Comparison of ENCODE assay signal across 8 cellular contexts in the genomic region with DNA sequence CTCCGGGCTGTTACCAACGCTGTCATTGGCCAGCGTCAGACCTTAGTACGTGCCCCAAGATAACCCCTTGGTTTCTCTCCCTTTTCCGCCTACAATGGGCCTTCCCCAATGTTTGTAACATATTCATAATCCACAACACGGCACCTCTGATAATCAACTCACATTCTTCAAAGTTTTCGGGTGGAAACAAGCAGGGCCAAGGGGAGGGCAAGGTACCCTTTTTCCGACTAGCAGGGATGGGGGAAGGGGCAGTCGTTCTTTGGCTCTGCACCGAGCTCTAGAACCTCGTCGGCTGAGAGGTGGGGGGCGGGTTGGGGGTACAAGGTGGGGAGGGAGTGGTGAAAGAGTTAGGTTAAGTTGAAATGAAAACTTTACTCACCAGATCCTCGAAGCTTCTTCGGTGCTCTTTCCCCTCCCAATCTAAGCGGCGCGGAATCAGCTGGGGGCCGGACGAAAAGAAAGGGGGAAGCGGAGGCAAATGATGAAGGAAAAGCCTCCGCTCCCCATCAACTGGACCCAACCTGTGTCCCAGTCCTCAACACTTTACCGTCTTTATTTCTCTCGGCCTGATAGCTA. TPM values are rescaled to one million over a fixed set of nuclear protein-coding genes. Genes with fewer than 3 reads are reported as not detected.
A peak's percentile ranks its signal among the peaks of the same experiment; 100 is the strongest.
DNase-seq lines count a peak whose midpoint lies in the region; ATAC-seq and TF ChIP-seq lines count a peak whose summit lies in the region.

No MANE protein-coding gene starts in this region.

- H3K9ac ChIP-seq in neuronal stem cell (ENCODE audit: low read depth, low read length, poor library complexity) = peak overlapping the region; percentile 60

- TF ChIP-seq POLR2A in gastroesophageal sphincter (IDR thresholded peaks at IDR 0.05) = no peak

- WGBS in gastroesophageal sphincter (ENCODE audit: low coverage in 1 of 2), 2 donors = 0 to 50% methylated on average over 2 to 12 of the region's 24 CpGs
- no CpG with 5 or more reads among the region's 24 CpGs for WGBS in neuronal stem cell (ENCODE audit: extremely low coverage in 2 of 2, insufficient read length in 2 of 2, insufficient replicate concordance in 1 of 2), 2 donors

- H3K18ac ChIP-seq in neuronal stem cell (ENCODE audit: low read length) = no peak overlapping the region

- ATAC-seq in GM23338 = peak; percentile 51
- ATAC-seq in gastroesophageal sphincter = peak; percentile 79
- peak; percentile 89 for ATAC-seq in thoracic aorta (ENCODE audit: insufficient number of reproducible peaks, low FRiP score, low read depth)

- H2BK15ac ChIP-seq in neuronal stem cell (ENCODE audit: low read length) = no peak overlapping the region

- H3K4me1 Mint-ChIP-seq in GM23338 = peaks cover 6% of the 10 kb centered on the region; the same call in 2 of the 3 replicates

- no peaks in the 10 kb centered on the region for H3F3A ChIP-seq in GM23338 (replicated peaks; ENCODE audit: low read depth)

- H3K27me3 Mint-ChIP-seq in GM23338 (ENCODE audit: insufficient read depth, low read depth, poor library complexity) = no peaks in the 10 kb centered on the region

- H3K4me1 ChIP-seq in GM23338 (ENCODE audit: insufficient read depth) (0 out of 2 replicates have a peak, but pooled peaks cover 4% of the 10 kb centered on the region), SJCRH30 (no peaks in the 10 kb centered on the region), gastroesophageal sphincter (peaks cover 0 to 13% (median 0%) of the 10 kb centered on the region in 3 donors), neuronal stem cell (ENCODE audit: control insufficient read depth in 2 of 2, insufficient read depth in 1 of 2, low read depth in 1 of 2, low read length in 2 of 2) (no peaks in the 10 kb centered on the region), thoracic aorta (ENCODE audit: control insufficient read depth in 1 of 2, low read depth in 2 of 2) (peaks cover 0 to 7% of the 10 kb centered on the region in 2 donors)

- H3K9me2 ChIP-seq in GM23338 (ENCODE audit: insufficient read depth) = no peaks in the 10 kb centered on the region

- no peak overlapping the region for H2BK12ac ChIP-seq in neuronal stem cell (ENCODE audit: low read length)

- H3K27me3 ChIP-seq in GM23338 (ENCODE audit: insufficient read depth) (no peaks in the 10 kb centered on the region), SJCRH30 (no peaks in the 10 kb centered on the region), gastroesophageal sphincter (no peaks in the 10 kb centered on the region), neuronal stem cell (ENCODE audit: control insufficient read depth in 3 of 3, insufficient read depth in 3 of 3, low read depth in 1 of 3, low read length in 3 of 3) (no peaks in the 10 kb centered on the region), thoracic aorta (replicated peaks; ENCODE audit: insufficient read depth) (no peaks in the 10 kb centered on the region)

- H3K4ac ChIP-seq in neuronal stem cell (ENCODE audit: low read length) = no peak overlapping the region

- H3K79me1 ChIP-seq in neuronal stem cell (ENCODE audit: low read depth, low read length) = no peaks in the 10 kb centered on the region

- H3K36me3 ChIP-seq in GM23338 (ENCODE audit: insufficient read depth) (no peaks in the 10 kb centered on the region), SJCRH30 (no peaks in the 10 kb centered on the region), gastroesophageal sphincter (no peaks in the 10 kb centered on the region), neuronal stem cell (replicated peaks in 1 of 2; ENCODE audit: control insufficient read depth in 2 of 2, insufficient read depth in 2 of 2, low read length in 2 of 2) (no peaks in the 10 kb centered on the region), thoracic aorta (no peaks in the 10 kb centered on the region)

- peak overlapping the region; percentile 93 for H3K4me3 Mint-ChIP-seq in GM23338

- H2AFZ ChIP-seq in GM23338 (no peak overlapping the region), neuronal stem cell (ENCODE audit: low read length) (peak overlapping the region; percentile 85)

- no peak overlapping the region for H2AK5ac ChIP-seq in neuronal stem cell (ENCODE audit: low read depth, low read length)

- TF ChIP-seq CTCF in GM23338 (conservative IDR thresholded peaks at IDR 0.05; ENCODE audit: low read depth in 2 of 2) (no peak), gastroesophageal sphincter (IDR thresholded peaks at IDR 0.05) (no peak), thoracic aorta (IDR thresholded peaks at IDR 0.05) (no peak)

- peak overlapping the region; percentile 96 for H3K27ac Mint-ChIP-seq in GM23338

- no peaks in the 10 kb centered on the region for H3K9me3 ChIP-seq in SJCRH30 (replicated peaks)
- H3K9me3 ChIP-seq in gastroesophageal sphincter = no peaks in the 10 kb centered on the region
- H3K9me3 ChIP-seq in neuronal stem cell (replicated peaks in 1 of 2; ENCODE audit: control insufficient read depth in 2 of 2, insufficient read depth in 1 of 2, low read depth in 1 of 2, low read length in 2 of 2) = no peaks in the 10 kb centered on the region
- no peaks in the 10 kb centered on the region for H3K9me3 ChIP-seq in thoracic aorta

- H2BK120ac ChIP-seq in neuronal stem cell (ENCODE audit: low read depth, low read length) = no peak overlapping the region

- TF ChIP-seq EP300 in gastroesophageal sphincter (IDR thresholded peaks at IDR 0.05) = no peak

- no peaks in the 10 kb centered on the region for H4K20me1 ChIP-seq in GM23338 (replicated peaks; ENCODE audit: insufficient read depth)

- H3K23ac ChIP-seq in neuronal stem cell (ENCODE audit: low read depth, low read length, poor library complexity) = no peak overlapping the region

- peak overlapping the region; percentile 78 for H3K4me2 ChIP-seq in GM23338
- H3K4me2 ChIP-seq in neuronal stem cell (ENCODE audit: insufficient read depth, low read length, poor library complexity, severe bottlenecking) = peak overlapping the region; percentile 45

- DNase-seq in Daoy (ENCODE audit: low read depth) = peak; percentile 57
- peak; percentile 67 for DNase-seq in GM23338 (ENCODE audit: low spot score)
- peak; percentile 72 for DNase-seq in LHCN-M2 (ENCODE audit: low read depth)
- DNase-seq in SJCRH30 = peak; percentile 53 to 80
- peak; percentile 79 for DNase-seq in activated naive CD4-positive, alpha-beta T cell treated with Interleukin-2 at 50 U/mL for 16 hours
- DNase-seq in neuronal stem cell (ENCODE audit: low spot score) = peak; percentile 51
- DNase-seq in thoracic aorta (ENCODE audit: low spot score) = peak; percentile 37

- H4K91ac ChIP-seq in neuronal stem cell (ENCODE audit: low read depth, low read length, poor library complexity) = no peak overlapping the region

- H3K4me3 ChIP-seq in GM23338 = peak overlapping the region; percentile 79
- H3K4me3 ChIP-seq in SJCRH30 = peak overlapping the region; percentile 68
- H3K4me3 ChIP-seq in gastroesophageal sphincter = peak overlapping the region; percentile 74 to 97
- H3K4me3 ChIP-seq in neuronal stem cell (ENCODE audit: low read length in 2 of 2) = peak overlapping the region; percentile 87 to 96
- peak overlapping the region; percentile 87 for H3K4me3 ChIP-seq in thoracic aorta

- H3K79me2 ChIP-seq in GM23338 (replicated peaks; ENCODE audit: insufficient read depth) = peaks cover 45% of the 10 kb centered on the region

- no peak overlapping the region for H3K14ac ChIP-seq in neuronal stem cell (ENCODE audit: low read length)

- H2BK5ac ChIP-seq in neuronal stem cell (ENCODE audit: low read length) = no peak overlapping the region

- H3K27ac ChIP-seq in GM23338 (ENCODE audit: low read depth) = peak overlapping the region; percentile 84; the same call in 1 of the 2 replicates
- H3K27ac ChIP-seq in SJCRH30 = peak overlapping the region; percentile 46; the same call in 1 of the 2 replicates
- peak overlapping the region; percentile 84 to 96 (median 86) for H3K27ac ChIP-seq in gastroesophageal sphincter
- H3K27ac ChIP-seq in neuronal stem cell (replicated peaks; ENCODE audit: low read length) = no peak overlapping the region
- H3K27ac ChIP-seq in thoracic aorta = peak overlapping the region; percentile 74 to 85

- H3K9me3 Mint-ChIP-seq in GM23338 = no peaks in the 10 kb centered on the region

- H3K36me3 Mint-ChIP-seq in GM23338 (ENCODE audit: low read depth) = peaks cover 6% of the 10 kb centered on the region; the same call in 1 of the 3 replicates

- no peak overlapping the region for H4K8ac ChIP-seq in neuronal stem cell (ENCODE audit: low read depth, low read length)

TF ChIP-seq in GM23338, 12 proteins besides CTCF, POLR2A, EP300 and RAD21:
- no peak for TF ChIP-seq POLR2AphosphoS5 (IDR thresholded peaks at IDR 0.05; ENCODE audit: low read depth)
- no peak for TF ChIP-seq EZH2 (IDR thresholded peaks at IDR 0.05; ENCODE audit: low read depth, unreplicated experiment)
- TF ChIP-seq ZNF331 (CRISPR knock-in tag; IDR thresholded peaks at IDR 0.05; ENCODE audit: low read depth) = no peak
- peak; percentile 45; the same call in 1 of the 2 replicates for TF ChIP-seq CREB1 (CRISPR knock-in tag; IDR thresholded peaks at IDR 0.05; ENCODE audit: low read depth)
- no peak for TF ChIP-seq JUNB (IDR thresholded peaks at IDR 0.05; ENCODE audit: unreplicated experiment)

RNA-seq across cellular contexts. Expression of gene BRWD3, which starts 1.4 kb away (rescaled TPM):
- 3.3 and 5.5 TPM in 2 replicates for total RNA-seq in Daoy (2014; rRNA removed; shearing (Covaris generic))
- total RNA-seq in GM23338 (2014; rRNA removed; shearing (Covaris generic)) = 43.3 and 45.5 TPM in 2 replicates
- 6.0 and 6.3 TPM in 2 replicates for polyA plus RNA-seq in GM23338 (2016; fragmentation: Nextera tagmentation; extraction: Ambion mirVana)
- total RNA-seq in LHCN-M2 (2014; rRNA removed) = 6.2 and 8.0 TPM in 2 replicates
- polyA plus RNA-seq in LHCN-M2 (2012) = 2.4 TPM
- total RNA-seq in SJCRH30 (2014; rRNA removed; shearing (Covaris generic)) = 21.6 and 23.7 TPM in 2 replicates
- total RNA-seq in gastroesophageal sphincter = 10 to 100 TPM; 13.9 to 21.6 (median 17.7) TPM
- polyA plus RNA-seq in neuronal stem cell (2013, experiment 1 of 2) = 14.8 TPM
- polyA plus RNA-seq in neuronal stem cell (2013, experiment 2 of 2) = 14.6 TPM
- 10 to 100 TPM; 32.9 to 39.0 TPM for total RNA-seq in thoracic aorta
